17 cellular contexts compared by ENCODE assay signal in the genomic region with DNA sequence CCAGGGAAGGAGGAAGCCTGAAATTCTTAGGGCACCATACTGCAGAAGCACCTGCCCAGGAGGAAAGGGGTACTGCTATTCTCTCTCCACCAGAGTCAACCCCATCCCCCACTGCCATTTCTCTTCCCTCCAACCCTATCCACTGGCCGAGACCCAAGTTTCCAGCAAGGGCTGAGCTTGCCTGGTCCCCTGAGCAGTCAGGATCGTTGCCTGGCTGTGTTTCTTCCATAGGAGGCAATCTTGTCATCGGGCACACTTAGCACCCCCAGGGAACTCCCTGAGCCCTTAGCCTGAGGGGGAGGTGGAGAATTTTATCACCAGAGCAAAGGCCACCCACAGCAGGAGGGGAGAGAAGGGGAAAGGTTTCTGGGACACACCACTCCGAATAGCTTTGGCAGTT.
"Had no signal": no experiment of that assay in that cellular context is flagged by ENCODE, and none has a peak within 500 bp of the region (broad histone marks: within the 10 kb centered on the region; RNA-seq: fewer than 3 reads in every experiment).

No MANE protein-coding gene starts in this region.

- H3K4me1 Mint-ChIP-seq: naive thymus-derived CD4-positive, alpha-beta T cell; neural crest cell; T-cell had no signal

- H3K4me3 Mint-ChIP-seq: activated naive CD8-positive, alpha-beta T cell; naive thymus-derived CD4-positive, alpha-beta T cell; neural crest cell; T-cell; T-helper 2 cell treated with Interferon-gamma antibody and Interleukin-4, amounts not matched to agents 5 μg/mL and 100 μg/mL, for 36 hours had no signal

- H3K4me3 ChIP-seq: breast epithelium, coronary artery, esophagus muscularis mucosa, lung, thoracic aorta, upper lobe of left lung had no signal

- H3K36me3 ChIP-seq: breast epithelium, esophagus muscularis mucosa, thoracic aorta, upper lobe of left lung had no signal

- H3K9me3 Mint-ChIP-seq: neural crest cell; T-helper 2 cell treated with Interferon-gamma antibody and Interleukin-4, amounts not matched to agents 5 μg/mL and 100 μg/mL, for 36 hours had no signal

- DNase-seq: activated gamma-delta T cell treated with Interleukin-2 at 50 U/mL for 16 hours; activated T-cell treated with anti-CD3 and anti-CD28 coated beads, Interleukin-2, amount 50 U/mL, for 1 hour; glutamatergic neuron; left colon; naive thymus-derived CD4-positive, alpha-beta T cell; stimulated activated CD4-positive, alpha-beta T cell treated with anti-CD3 and anti-CD28 coated beads, Interleukin-4, amount 100 ng/mL, for 1 hour; stimulated activated naive CD4-positive, alpha-beta T cell treated with Interleukin-2 at 50 U/mL for 16 hours; T-cell had no signal

- H3K4me1 ChIP-seq: breast epithelium, esophagus muscularis mucosa, upper lobe of left lung had no signal

- H3K27ac Mint-ChIP-seq: activated naive CD8-positive, alpha-beta T cell; naive thymus-derived CD4-positive, alpha-beta T cell; T-cell; T-helper 2 cell treated with Interferon-gamma antibody and Interleukin-4, amounts not matched to agents 5 μg/mL and 100 μg/mL, for 36 hours had no signal

- ATAC-seq: naive thymus-derived CD4-positive, alpha-beta T cell; T-cell had no signal

- H3K27ac ChIP-seq: coronary artery, esophagus muscularis mucosa, thoracic aorta, upper lobe of left lung had no signal

- H3K36me3 Mint-ChIP-seq: activated naive CD8-positive, alpha-beta T cell; naive thymus-derived CD4-positive, alpha-beta T cell; T-cell had no signal

- H3K27me3 ChIP-seq: upper lobe of left lung had no signal
